ENCODE assay signal across 8 cellular contexts in genomic region chr17:63601439-63602371, GRCh38. TPM values are rescaled to one million over a fixed set of nuclear protein-coding genes. Genes with fewer than 3 reads are reported as not detected.
DNase-seq lines count a peak whose midpoint lies in the region; ATAC-seq and TF ChIP-seq lines count a peak whose summit lies in the region.

No MANE protein-coding gene starts in this region.

- BruUV-seq in PC-9 (replicated peaks; lab: Mats Ljungman, UMichigan) = TSS peak; percentile 40

- DNase-seq in GM10266 (ENCODE audit: extremely low spot score) (peak; percentile 20), PC-9 (no peak), esophagus muscularis mucosa (ENCODE audit: extremely low spot score) (no peak), NCI-H2081 (lab: John Stamatoyannopoulos, UW) (no peak)
- no peak for DNase-seq in activated CD4-positive, CD25-positive, alpha-beta regulatory T cell treated with anti-CD3 and anti-CD28 coated beads, Interleukin-2, amount 50 U/mL, for 72 hours

- ATAC-seq in GM18907 (IDR thresholded peaks at IDR 0.05; ENCODE audit: unreplicated experiment) (no peak), GM21737 (IDR thresholded peaks at IDR 0.05; ENCODE audit: unreplicated experiment) (no peak)

- H3K27me3 ChIP-seq in PC-9 (ENCODE audit: insufficient read depth, low read depth) = no peaks in the 10 kb centered on the region
- H3K27me3 ChIP-seq in esophagus muscularis mucosa = no peaks in the 10 kb centered on the region
- no peaks in the 10 kb centered on the region for H3K27me3 ChIP-seq in neutrophil

- H3F3A ChIP-seq in PC-9 (ENCODE audit: insufficient read depth, low read depth) = no peaks in the 10 kb centered on the region

- H3K9me2 ChIP-seq in PC-9 (ENCODE audit: insufficient read depth) = no peaks in the 10 kb centered on the region

- TF ChIP-seq CTCF in GM10266 (IDR thresholded peaks at IDR 0.05; ENCODE audit: control insufficient read depth, insufficient read depth, low read depth, missing control alignments) = no peak
- TF ChIP-seq CTCF in PC-9 (conservative IDR thresholded peaks at IDR 0.05) = no peak
- TF ChIP-seq CTCF in esophagus muscularis mucosa (IDR thresholded peaks at IDR 0.05) = no peak
- TF ChIP-seq CTCF in neutrophil (IDR thresholded peaks at IDR 0.05) = no peak

- POLR2A ChIA-PET in PC-9 (lab: Charles Lee; ENCODE audit: unreplicated experiment) = interaction anchor here (0.7 kb wide), 1 partner anchor 1059 kb away, joined by 4 read pairs; no protein-coding TSS in a partner anchor

- CTCF ChIA-PET in PC-9 (lab: Charles Lee) = interaction anchor here (0.6 kb wide), 1 partner anchor 177 kb away, joined by 3 read pairs; no protein-coding TSS in a partner anchor

- H3K4me1 ChIP-seq in PC-9 (replicated peaks; ENCODE audit: insufficient read depth) (peaks cover 11% of the 10 kb centered on the region; the same call in 1 of the 2 replicates), esophagus muscularis mucosa (peaks cover 18 to 31% (median 21%) of the 10 kb centered on the region in 4 donors), neutrophil (ENCODE audit: control insufficient read depth in 1 of 2, insufficient read depth in 1 of 2, low read depth in 1 of 2, low read length in 1 of 2) (peaks cover 15 to 17% of the 10 kb centered on the region in 2 experiments)

- H3K36me3 ChIP-seq in PC-9 (ENCODE audit: low read depth) (peaks cover 7% of the 10 kb centered on the region; the same call in 1 of the 2 replicates), esophagus muscularis mucosa (peaks cover 23 to 37% (median 34%) of the 10 kb centered on the region in 4 donors), neutrophil (peaks cover 18% of the 10 kb centered on the region)

- no peak overlapping the region for H3K27ac ChIP-seq in PC-9
- peak overlapping the region; percentile 84 to 92 (median 90) for H3K27ac ChIP-seq in esophagus muscularis mucosa (replicated peaks in 1 of 4)
- H3K27ac ChIP-seq in neutrophil = peak overlapping the region; percentile 62

- H3K4me3 ChIP-seq in PC-9 (peak overlapping the region; percentile 89), esophagus muscularis mucosa (peak overlapping the region; percentile 84 to 99 (median 88)), neutrophil (ENCODE audit: low read depth in 1 of 2, low read length in 1 of 2) (peak overlapping the region; percentile 83 to 84)

- H3K79me2 ChIP-seq in PC-9 (ENCODE audit: low read depth) = peaks cover 14% of the 10 kb centered on the region; the same call in 1 of the 2 replicates

- H2AFZ ChIP-seq in PC-9 = peak overlapping the region; percentile 95

- no peak for TF ChIP-seq EP300 in esophagus muscularis mucosa (IDR thresholded peaks at IDR 0.05)

- 50% methylated on average over 9 of the region's 9 CpGs for WGBS in esophagus muscularis mucosa

- TF ChIP-seq POLR2A in esophagus muscularis mucosa (IDR thresholded peaks at IDR 0.05; ENCODE audit: low read depth) = no peak

- no peaks in the 10 kb centered on the region; the same call in 1 of the 2 replicates for H4K20me1 ChIP-seq in PC-9 (ENCODE audit: insufficient read depth)

- H3K4me2 ChIP-seq in PC-9 = peak overlapping the region; percentile 83

- intact Hi-C loops in PC-9 (cut with micrococcal nuclease; ENCODE audit: unreplicated experiment) (no loop called here), esophagus muscularis mucosa (cut with DNase I) (loop anchor here (5.0 kb wide), 1 partner anchor 49 kb away; the partner anchor contains the start of gene DCAF7)

- no peaks in the 10 kb centered on the region for H3K9me3 ChIP-seq in PC-9 (ENCODE audit: insufficient read depth, low read depth)
- H3K9me3 ChIP-seq in esophagus muscularis mucosa = no peaks in the 10 kb centered on the region
- H3K9me3 ChIP-seq in neutrophil = no peaks in the 10 kb centered on the region

RNA-seq across cellular contexts. Expression of gene TACO1, which starts 1.0 kb away (rescaled TPM):
- total RNA-seq in PC-9 (2021) (25.0 and 27.1 TPM in 2 replicates), esophagus muscularis mucosa (10 to 100 TPM in 3 of 4 donors, 1 to 10 TPM in 1; 9.4 to 35.0 (median 14.8) TPM)

RNA-seq across cellular contexts. Expression of gene MAP3K3, which starts 20.5 kb away (rescaled TPM):
- total RNA-seq in PC-9 (2021) (12.9 and 14.1 TPM in 2 replicates), esophagus muscularis mucosa (100 to 1,000 TPM in 1 of 4 donors, 10 to 100 TPM in 3; 67.7 to 132 (median 86.6) TPM)

RNA-seq across cellular contexts. Expression of gene DCAF7, which starts 51.4 kb away (rescaled TPM):
- total RNA-seq in PC-9 (2021) (62.2 and 78.9 TPM in 2 replicates), esophagus muscularis mucosa (10 to 100 TPM; 24.9 to 45.2 (median 34.2) TPM)
